8 cellular contexts compared by ENCODE assay signal in genomic region chr6:52361945-52362442, GRCh38.
DNase-seq lines count a peak whose midpoint lies in the region; ATAC-seq lines count a peak whose summit lies in the region.

Gene PAQR8, plus strand, starts transcription at chr6:52362151. Its CDS starts 41,063 bp downstream, at chr6:52403214.

- DNase-seq in NCI-H2029 (lab: John Stamatoyannopoulos, UW) (peak; percentile 37), NCI-H2029 treated with DMSO at 0.1 percent for 48 hours (lab: John Stamatoyannopoulos, UW) (no peak), NCI-H2227 (lab: John Stamatoyannopoulos, UW; ENCODE audit: unreplicated experiment) (peak; percentile 72), kidney tubule cell (ENCODE audit: low spot score) (peak; percentile 68)
- peak; percentile 46 for DNase-seq in activated CD4-positive, CD25-positive, alpha-beta regulatory T cell treated with anti-CD3 and anti-CD28 coated beads, Interleukin-2, amount 50 U/mL, for 16 hours (ENCODE audit: low read depth, low spot score)
- peak; percentile 85 for DNase-seq in central memory CD4-positive, alpha-beta T cell
- DNase-seq in stimulated activated CD4-positive, alpha-beta T cell treated with anti-CD3 and anti-CD28 coated beads, Interleukin-15, amount 100 ng/mL, for 48 hours (ENCODE audit: low read depth in 2 of 2) = peak; percentile 51 to 76

- ATAC-seq in HG02885 (IDR thresholded peaks at IDR 0.05; ENCODE audit: poor library complexity, unreplicated experiment) = peak; percentile 85
